Comparison of ENCODE assay signal across 16 cellular contexts in genomic region chr3:20974389-20974788, GRCh38.
"Had no signal": no experiment of that assay in that cellular context is flagged by ENCODE, and none has a peak within 500 bp of the region (broad histone marks: within the 10 kb centered on the region; RNA-seq: fewer than 3 reads in every experiment).

No MANE protein-coding gene starts in this region.

- H3K9me3 Mint-ChIP-seq: memory B cell had no signal

- ATAC-seq: mucosa of descending colon, upper lobe of right lung had no signal

- H3K4me1 ChIP-seq: esophagus squamous epithelium, prostate gland, upper lobe of right lung had no signal

- H3K27me3 Mint-ChIP-seq: activated naive CD4-positive, alpha-beta T cell treated with anti-CD3 and anti-CD28 coated beads, Interleukin-2, amount 50 U/mL, for 24 hours; dendritic cell treated with granulocyte-macrophage colony-stimulating factor and Interleukin-4, amounts not matched to agents 40 ng/mL and 50 ng/mL, for 4 days; naive B cell had no signal

- H3K4me3 ChIP-seq: esophagus squamous epithelium, mucosa of descending colon, prostate gland, skin epidermis, upper lobe of right lung had no signal

- H3K4me3 Mint-ChIP-seq: activated naive CD4-positive, alpha-beta T cell treated with anti-CD3 and anti-CD28 coated beads, Interleukin-2, amount 50 U/mL, for 24 hours; dendritic cell treated with granulocyte-macrophage colony-stimulating factor and Interleukin-4, amounts not matched to agents 40 ng/mL and 50 ng/mL, for 4 days; immature natural killer cell; memory B cell; naive B cell had no signal

- H3K27me3 ChIP-seq: esophagus squamous epithelium, upper lobe of right lung had no signal

- H3K36me3 ChIP-seq: esophagus squamous epithelium, prostate gland, thoracic aorta, upper lobe of right lung, WERI-Rb-1 had no signal

- DNase-seq: activated CD4-positive, alpha-beta T cell treated with anti-CD3 and anti-CD28 coated beads for 1 hour; activated gamma-delta T cell; effector memory CD4-positive, alpha-beta T cell; esophagus squamous epithelium; immature natural killer cell; mucosa of descending colon; naive B cell; T1000; upper lobe of right lung; WERI-Rb-1 had no signal

- H3K36me3 Mint-ChIP-seq: activated naive CD4-positive, alpha-beta T cell treated with anti-CD3 and anti-CD28 coated beads, Interleukin-2, amount 50 U/mL, for 24 hours; memory B cell; naive B cell had no signal

- H3K9me3 ChIP-seq: esophagus squamous epithelium, prostate gland, thoracic aorta, upper lobe of right lung had no signal

- H3K27ac Mint-ChIP-seq: activated naive CD4-positive, alpha-beta T cell treated with anti-CD3 and anti-CD28 coated beads, Interleukin-2, amount 50 U/mL, for 24 hours; dendritic cell treated with granulocyte-macrophage colony-stimulating factor and Interleukin-4, amounts not matched to agents 40 ng/mL and 50 ng/mL, for 4 days; immature natural killer cell; memory B cell; naive B cell had no signal

- H3K4me1 Mint-ChIP-seq: activated naive CD4-positive, alpha-beta T cell treated with anti-CD3 and anti-CD28 coated beads, Interleukin-2, amount 50 U/mL, for 24 hours; immature natural killer cell; memory B cell; naive B cell had no signal

- H3K27ac ChIP-seq: esophagus squamous epithelium, prostate gland, skin epidermis, upper lobe of right lung, WERI-Rb-1 had no signal
